In the genomic region with DNA sequence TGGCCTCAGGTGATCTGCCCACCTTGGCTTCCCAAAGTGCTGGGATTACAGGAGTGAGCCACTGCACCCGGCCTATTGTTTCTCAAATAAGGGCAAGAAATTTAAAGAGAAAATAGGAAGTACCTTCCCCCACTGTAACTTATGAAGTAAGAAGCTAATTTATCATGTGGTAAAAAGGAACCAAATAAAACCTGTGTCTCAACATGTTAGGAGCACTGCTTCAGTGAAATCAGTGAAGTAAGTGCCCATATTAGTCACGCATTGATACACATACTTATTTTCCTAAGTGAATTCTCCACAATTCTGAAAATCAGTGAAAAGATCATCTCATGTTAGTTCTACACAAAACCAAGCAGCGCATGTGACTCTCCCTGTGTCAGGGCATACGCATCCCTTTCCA, we compare ENCODE assay signal across 21 cellular contexts. TPM values are rescaled to one million over a fixed set of nuclear protein-coding genes. Genes with fewer than 3 reads are reported as not detected.
"Had no signal": no experiment of that assay in that cellular context is flagged by ENCODE, and none has a peak within 500 bp of the region (broad histone marks: within the 10 kb centered on the region; RNA-seq: fewer than 3 reads in every experiment).

No MANE protein-coding gene starts in this region.

- H3K4me3 ChIP-seq: ascending aorta, colonic mucosa, left lung had no signal

- FAIRE-seq: endometrium, kidney had no signal

- H3K27me3 ChIP-seq: ascending aorta, colonic mucosa had no signal

- DNase-seq: activated CD4-positive, alpha-beta T cell treated with anti-CD3 and anti-CD28 coated beads, Interleukin-2, amount 50 U/mL, for 48 hours; activated naive CD4-positive, alpha-beta T cell treated with anti-CD3 and anti-CD28 coated beads for 36 hours; activated naive CD8-positive, alpha-beta T cell treated with anti-CD3 and anti-CD28 coated beads, Interleukin-2, amount 50 U/mL, for 24 hours; activated T-cell treated with anti-CD3 and anti-CD28 coated beads, Interleukin-2, amount 50 U/mL, for 1 hour; caudate nucleus; colonic mucosa; esophagus squamous epithelium; hypothalamus; kidney; left lung; mesenchymal stem cell; natural killer cell; occipital lobe; stimulated activated naive CD8-positive, alpha-beta T cell treated with anti-CD3 and anti-CD28 coated beads, Interleukin-15, amount 100 ng/mL, for 72 hours had no signal

- H3K27ac ChIP-seq: ascending aorta, colonic mucosa, left lung had no signal

- H3K36me3 ChIP-seq: ascending aorta, colonic mucosa, esophagus squamous epithelium, left lung had no signal

- H3K9me3 ChIP-seq: ascending aorta, colonic mucosa, esophagus squamous epithelium had no signal

- H3K4me1 ChIP-seq: ascending aorta, colonic mucosa, left lung had no signal

RNA-seq across cellular contexts. Expression of a gene that starts 14.2 kb away (rescaled TPM):
- total RNA-seq: activated naive CD4-positive, alpha-beta T cell treated with anti-CD3 and anti-CD28 coated beads for 36 hours; activated T-helper 2 cell treated with anti-CD3 and anti-CD28 coated beads, Interferon-gamma antibody, Interleukin-2, Interleukin-4, amounts not matched to agents 10 μg/mL and 5 μg/mL and 100 μg/mL, durations not matched to agents 14 hours and 24 hours and 36 hours; ascending aorta; fibroblast of villous mesenchyme; kidney; left lung; natural killer cell; pulmonary artery endothelial cell had no signal

RNA-seq across cellular contexts. Expression of a gene that starts 23.8 kb away (rescaled TPM):
- total RNA-seq: activated naive CD4-positive, alpha-beta T cell treated with anti-CD3 and anti-CD28 coated beads for 36 hours; esophagus squamous epithelium; fibroblast of villous mesenchyme; natural killer cell; pulmonary artery endothelial cell; temporal lobe; urinary bladder had no signal
